13 cellular contexts compared by ENCODE assay signal in the genomic region with DNA sequence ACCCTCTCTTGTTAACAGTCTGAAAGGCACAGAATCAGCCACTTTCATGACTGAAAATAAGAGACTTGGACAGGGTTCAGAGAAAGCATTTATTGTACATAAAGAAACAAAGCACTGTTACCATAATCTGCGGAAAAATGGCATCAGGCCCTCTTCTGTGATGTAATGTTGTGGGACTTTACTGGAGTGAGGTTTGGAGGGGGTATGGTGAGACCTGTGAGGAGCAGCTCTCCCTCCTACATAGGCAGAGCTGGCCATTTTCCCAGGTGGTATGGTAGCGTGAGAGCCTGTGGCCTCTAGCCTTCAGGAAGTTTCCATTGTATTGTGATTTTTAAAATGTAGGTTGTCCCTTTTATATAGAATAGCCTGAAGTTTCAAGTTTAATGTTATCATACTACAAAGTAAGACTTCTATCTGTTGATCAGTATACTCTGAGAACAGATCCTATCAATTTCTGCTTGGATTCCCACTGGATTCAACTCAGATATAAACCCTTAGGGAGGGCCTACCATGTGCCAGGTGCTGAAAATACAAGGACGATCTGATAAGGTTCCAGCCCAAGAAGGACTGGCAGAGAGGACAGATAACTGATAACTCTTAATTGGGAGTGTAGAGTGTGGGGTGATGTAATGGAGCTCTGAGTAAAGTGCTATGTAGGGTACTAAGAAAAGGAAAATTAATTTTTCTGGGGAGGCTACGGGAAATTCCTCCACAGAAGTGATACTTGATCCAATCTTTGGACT. TPM values are rescaled to one million over a fixed set of nuclear protein-coding genes. Genes with fewer than 3 reads are reported as not detected.
DNase-seq lines count a peak whose midpoint lies in the region; ATAC-seq and TF ChIP-seq lines count a peak whose summit lies in the region.
"Had no signal": no experiment of that assay in that cellular context is flagged by ENCODE, and none has a peak within 500 bp of the region (broad histone marks: within the 10 kb centered on the region; RNA-seq: fewer than 3 reads in every experiment).

No MANE protein-coding gene starts in this region.

- peak overlapping the region; percentile 10 for H3K4me3 Mint-ChIP-seq in CD8-positive, alpha-beta T cell
- H3K4me3 Mint-ChIP-seq in nephron, result peak overlapping the region in 1 of 3 experiments; percentile 4

- peaks cover 46% of the 10 kb centered on the region for H3K4me1 Mint-ChIP-seq in CD8-positive, alpha-beta T cell (ENCODE audit: low read depth)
- H3K4me1 Mint-ChIP-seq in nephron, result peaks cover 34% of the 10 kb centered on the region

- no peak overlapping the region for H3K27ac ChIP-seq in CD8-positive, alpha-beta T cell (ENCODE audit: low read depth, low read length)
- H3K27ac ChIP-seq: testis had no signal

- H3K27me3 Mint-ChIP-seq in CD8-positive, alpha-beta T cell (ENCODE audit: low read depth), result no peaks in the 10 kb centered on the region
- no peaks in the 10 kb centered on the region for H3K27me3 Mint-ChIP-seq in nephron (ENCODE audit: low read depth)

- no peaks in the 10 kb centered on the region for H3K27me3 ChIP-seq in BE2C
- H3K27me3 ChIP-seq in CD8-positive, alpha-beta T cell (ENCODE audit: insufficient read depth, low read length), result no peaks in the 10 kb centered on the region
- H3K27me3 ChIP-seq: heart left ventricle, testis had no signal

- CTCF ChIA-PET in CD8-positive, alpha-beta T cell (lab: Charles Lee), result interaction anchor here (0.5 to 13.7 kb wide), 7 partner anchors 8 to 112 kb away, joined by 3 to 175 read pairs (median 4); no protein-coding TSS in a partner anchor

- intact Hi-C loops in CD8-positive, alpha-beta T cell (cut with DNase I, micrococcal nuclease), result loop anchor here in 1 of 2 experiments (5.0 kb wide), 1 partner anchor 240 kb away; a partner anchor contains a TSS

- POLR2A ChIA-PET in CD8-positive, alpha-beta T cell (lab: Charles Lee), result no interaction called here

- DNase-seq in BE2C (peak; percentile 22), cardiac fibroblast (ENCODE audit: low read depth in 2 of 2) (peak; percentile 37 to 43), NCI-H510A (lab: John Stamatoyannopoulos, UW) (no peak)
- DNase-seq in CD8-positive, alpha-beta T cell, result no peak
- DNase-seq in central memory CD4-positive, alpha-beta T cell, result no peak
- DNase-seq: C1 segment of cervical spinal cord, heart left ventricle, kidney glomerular epithelial cell, NCI-H1436 treated with DMSO at 0.1 percent for 48 hours, testis had no signal

- H3K9me3 ChIP-seq in BE2C, result no peaks in the 10 kb centered on the region
- no peaks in the 10 kb centered on the region for H3K9me3 ChIP-seq in CD8-positive, alpha-beta T cell (ENCODE audit: low read length)
- H3K9me3 ChIP-seq: heart left ventricle, testis had no signal

- H3K36me3 ChIP-seq in BE2C, result no peaks in the 10 kb centered on the region
- no peaks in the 10 kb centered on the region for H3K36me3 ChIP-seq in CD8-positive, alpha-beta T cell (ENCODE audit: insufficient read depth, low read length)
- H3K36me3 ChIP-seq: heart left ventricle had no signal

- H3K9me3 Mint-ChIP-seq in CD8-positive, alpha-beta T cell, result no peaks in the 10 kb centered on the region
- no peaks in the 10 kb centered on the region for H3K9me3 Mint-ChIP-seq in nephron

- H3K36me3 Mint-ChIP-seq in CD8-positive, alpha-beta T cell, result no peaks in the 10 kb centered on the region
- no peaks in the 10 kb centered on the region for H3K36me3 Mint-ChIP-seq in nephron (ENCODE audit: low read depth)

- peak overlapping the region; percentile 87 for H3K27ac Mint-ChIP-seq in CD8-positive, alpha-beta T cell
- H3K27ac Mint-ChIP-seq in nephron, result peak overlapping the region; percentile 28 to 83 (median 81)

- H3K4me1 ChIP-seq in BE2C, result peaks cover 22% of the 10 kb centered on the region
- peaks cover 43% of the 10 kb centered on the region for H3K4me1 ChIP-seq in CD8-positive, alpha-beta T cell (ENCODE audit: insufficient read depth, low read length)

- no peak for ATAC-seq in CD8-positive, alpha-beta T cell
- no peak for ATAC-seq in HG03196 (IDR thresholded peaks at IDR 0.05; ENCODE audit: unreplicated experiment)
- ATAC-seq in HG02642 (IDR thresholded peaks at IDR 0.05; ENCODE audit: poor library complexity, unreplicated experiment), result no peak
- ATAC-seq: heart left ventricle had no signal

- no peak for TF ChIP-seq CTCF in BE2C (IDR thresholded peaks at IDR 0.05; ENCODE audit: low read depth, low read length)
- TF ChIP-seq CTCF in CD8-positive, alpha-beta T cell (IDR thresholded peaks at IDR 0.05), result no peak
- no peak for TF ChIP-seq CTCF in cardiac fibroblast (IDR thresholded peaks at IDR 0.05; ENCODE audit: low read depth, low read length)
- no peak for TF ChIP-seq CTCF in nephron (IDR thresholded peaks at IDR 0.05; ENCODE audit: unreplicated experiment in 3 of 3)

- H3K4me3 ChIP-seq in BE2C (ENCODE audit: low read depth, low read length) (no peak overlapping the region), cardiac fibroblast (replicated peaks in 1 of 2; ENCODE audit: low read depth in 2 of 2, low read length in 2 of 2) (no peak overlapping the region)
- no peak overlapping the region for H3K4me3 ChIP-seq in CD8-positive, alpha-beta T cell (ENCODE audit: low read depth, low read length)
- H3K4me3 ChIP-seq: heart left ventricle, testis had no signal

RNA-seq across cellular contexts. Expression of a gene that starts 4.1 kb away (rescaled TPM):
- 1.3 TPM for polyA plus RNA-seq in BE2C (2012; ENCODE audit: insufficient read depth, insufficient read length, low read depth)
- total RNA-seq in CD8-positive, alpha-beta T cell, result 10 to 100 TPM; 48.7 to 54.4 TPM

Comparison
In these comparisons a context has a peak if more than half of its experiments do, and no peak if none do; other contexts are left out.
1. DNase-seq: peak in BE2C (single experiment) and cardiac fibroblast (2 of 2); none in CD8-positive, alpha-beta T cell (0 of 7), NCI-H510A (single experiment) and central memory CD4-positive, alpha-beta T cell (single experiment).